In genomic region chr12:8890313-8891084, GRCh38 we compare ENCODE assay signal across 8 cellular contexts. TPM values are rescaled to one million over a fixed set of nuclear protein-coding genes. Genes with fewer than 3 reads are reported as not detected.
DNase-seq lines count a peak whose midpoint lies in the region; ATAC-seq and TF ChIP-seq lines count a peak whose summit lies in the region.

No MANE protein-coding gene starts in this region.

- H3K9me3 ChIP-seq in muscle layer of duodenum (ENCODE audit: control insufficient read depth in 1 of 2, low read length in 2 of 2) = no peaks in the 10 kb centered on the region

- H3K4me1 ChIP-seq in muscle layer of duodenum (ENCODE audit: control insufficient read depth in 1 of 2, insufficient read depth in 2 of 2, low read length in 2 of 2) = no peaks in the 10 kb centered on the region

- H3K27me3 ChIP-seq in muscle layer of duodenum (ENCODE audit: low read depth, low read length) = no peaks in the 10 kb centered on the region

- no peak overlapping the region for H3K27ac ChIP-seq in muscle layer of duodenum (ENCODE audit: low read length)

- H3K4me3 ChIP-seq in epithelial cell of proximal tubule (ENCODE audit: low read depth, low read length) (peak overlapping the region; percentile 50), muscle layer of duodenum (ENCODE audit: low read depth in 1 of 2, low read length in 2 of 2) (peak overlapping the region; percentile 61 to 77)

- peak; percentile 88 for TF ChIP-seq CTCF in epithelial cell of proximal tubule (conservative IDR thresholded peaks at IDR 0.05; ENCODE audit: low read depth, low read length)

- DNase-seq in Ammon's horn (ENCODE audit: low spot score) (peak; percentile 67), GM19238 (ENCODE audit: insufficient read length, low spot score) (peak; percentile 46), NCI-H2227 treated with DMSO at 0.1 percent for 48 hours (lab: John Stamatoyannopoulos, UW) (peak; percentile 21), epithelial cell of proximal tubule (ENCODE audit: low read depth) (no peak), GF-D8 (lab: John Stamatoyannopoulos, UW) (no peak)
- DNase-seq in activated CD8-positive, alpha-beta memory T cell treated with anti-CD3 and anti-CD28 coated beads for 48 hours (ENCODE audit: low read depth in 2 of 3, low spot score in 2 of 3) = peak in 2 of 3 experiments; percentile 25 to 27
- peak; percentile 73 for DNase-seq in stimulated activated naive CD8-positive, alpha-beta T cell treated with anti-CD3 and anti-CD28 coated beads, Interleukin-15, Interleukin-2, amounts not matched to agents 100 U/mL and 50 U/mL, for 24 hours

- ATAC-seq in stimulated activated naive CD8-positive, alpha-beta T cell treated with anti-CD3 and anti-CD28 coated beads, Interleukin-15, Interleukin-2, amounts not matched to agents 100 U/mL and 50 U/mL, for 24 hours = peak; percentile 62

- no peaks in the 10 kb centered on the region for H3K36me3 ChIP-seq in muscle layer of duodenum (ENCODE audit: control insufficient read depth in 1 of 2, insufficient read depth in 2 of 2, low read length in 2 of 2)

RNA-seq across cellular contexts. Expression of gene PHC1, which starts 23.8 kb away (rescaled TPM):
- 24.4 and 31.0 TPM in 2 replicates for total RNA-seq in epithelial cell of proximal tubule

RNA-seq across cellular contexts. Expression of gene M6PR, which starts 58.9 kb away (rescaled TPM):
- total RNA-seq in epithelial cell of proximal tubule = 114 and 118 TPM in 2 replicates

Comparison
In these comparisons a context has a peak if more than half of its experiments do, and no peak if none do; other contexts are left out.
1. DNase-seq: peak in Ammon's horn (single experiment), GM19238 (single experiment), NCI-H2227 treated with DMSO at 0.1 percent for 48 hours (single experiment), activated CD8-positive, alpha-beta memory T cell treated with anti-CD3 and anti-CD28 coated beads for 48 hours (2 of 3) and stimulated activated naive CD8-positive, alpha-beta T cell treated with anti-CD3 and anti-CD28 coated beads, Interleukin-15, Interleukin-2, amounts not matched to agents 100 U/mL and 50 U/mL, for 24 hours (single experiment); none in epithelial cell of proximal tubule (single experiment) and GF-D8 (single experiment).